Comparison of ENCODE assay signal across 23 cellular contexts in the genomic region with DNA sequence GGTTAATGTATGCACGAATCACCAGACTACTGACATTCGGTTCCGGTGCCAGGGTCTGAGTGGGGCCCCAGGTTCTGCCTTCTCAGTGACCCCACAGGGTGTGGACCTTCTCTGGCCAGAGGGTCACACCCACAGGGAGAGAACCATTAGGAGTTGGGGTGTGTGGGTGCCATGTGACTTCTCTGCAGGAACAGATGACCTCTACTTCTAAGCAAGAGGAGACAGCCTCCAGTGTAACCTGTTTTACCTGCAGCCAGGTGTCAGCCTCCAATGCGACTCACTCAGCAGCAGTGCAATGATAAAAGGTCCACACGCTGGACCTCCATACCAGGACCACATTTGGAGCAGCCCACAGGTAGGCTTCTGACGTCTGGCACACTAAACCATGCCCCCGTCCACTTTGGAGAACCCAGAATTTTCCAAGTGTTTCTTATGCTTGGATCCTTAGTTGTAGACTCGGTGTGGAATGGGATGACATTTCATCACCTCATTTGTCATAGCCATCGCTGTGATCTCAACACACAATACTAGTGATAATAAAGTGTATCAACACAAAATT.
"Had no signal": no experiment of that assay in that cellular context is flagged by ENCODE, and none has a peak within 500 bp of the region (broad histone marks: within the 10 kb centered on the region; RNA-seq: fewer than 3 reads in every experiment).

No MANE protein-coding gene starts in this region.

- H3K4me1 ChIP-seq: breast epithelium had no signal

- DNase-seq: activated CD4-positive, alpha-beta memory T cell treated with anti-CD3 and anti-CD28 coated beads for 36 hours; activated CD4-positive, alpha-beta T cell treated with anti-CD3 and anti-CD28 coated beads for 48 hours; activated CD8-positive, alpha-beta memory T cell treated with anti-CD3 and anti-CD28 coated beads, Interleukin-2, amount 50 U/mL, for 4 hours; activated T-cell treated with anti-CD3 and anti-CD28 coated beads, Interleukin-2, amount 50 U/mL, for 1 hour; effector CD8-positive, alpha-beta T cell; heart left ventricle; hypothalamus; immature natural killer cell; kidney; mammary epithelial cell; naive thymus-derived CD4-positive, alpha-beta T cell; nucleus accumbens; right cardiac atrium; stimulated activated CD4-positive, alpha-beta T cell treated with anti-CD3 and anti-CD28 coated beads, Interleukin-2, amount 100 ng/mL, for 48 hours; stimulated activated naive CD4-positive, alpha-beta T cell treated with Interleukin-2 at 50 U/mL for 16 hours; T-helper 9 cell; WERI-Rb-1 had no signal

- H3K4me3 ChIP-seq: breast epithelium, heart left ventricle, tibial nerve had no signal

- H3K36me3 ChIP-seq: breast epithelium, heart left ventricle, tibial nerve, WERI-Rb-1 had no signal

- FAIRE-seq: endometrium, kidney, TTC549 had no signal

- ATAC-seq: left colon; naive thymus-derived CD4-positive, alpha-beta T cell; right cardiac atrium had no signal

- H3K9me3 ChIP-seq: breast epithelium, heart left ventricle, tibial nerve had no signal

- H3K27ac ChIP-seq: breast epithelium, epithelial cell of prostate, WERI-Rb-1 had no signal
